18 cellular contexts compared by ENCODE assay signal in the genomic region with DNA sequence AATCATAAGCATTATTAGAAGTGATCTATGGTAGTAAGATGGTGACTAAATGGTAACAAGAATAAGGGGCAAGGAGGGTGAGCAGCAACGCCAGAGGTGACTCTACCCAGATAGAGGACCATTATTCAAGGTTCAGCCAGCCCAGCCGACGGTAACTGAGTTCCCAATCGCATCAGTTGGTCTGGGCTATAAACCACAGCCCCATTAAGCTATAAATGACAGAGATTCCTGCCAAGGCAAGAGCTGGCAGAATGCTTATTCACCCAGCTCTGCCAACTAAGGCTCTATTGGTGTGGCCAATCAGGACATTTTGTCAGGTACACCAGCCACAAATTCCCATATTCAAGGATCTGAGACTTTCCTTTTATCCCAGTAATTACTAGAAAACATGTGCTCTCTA. TPM values are rescaled to one million over a fixed set of nuclear protein-coding genes. Genes with fewer than 3 reads are reported as not detected.
DNase-seq lines count a peak whose midpoint lies in the region; ATAC-seq and TF ChIP-seq lines count a peak whose summit lies in the region.
"Had no signal": no experiment of that assay in that cellular context is flagged by ENCODE, and none has a peak within 500 bp of the region (broad histone marks: within the 10 kb centered on the region; RNA-seq: fewer than 3 reads in every experiment).

No MANE protein-coding gene starts in this region.

- peak; percentile 18 for ATAC-seq in left ventricle myocardium superior
- no peak for ATAC-seq in Right ventricle myocardium inferior
- no peak for ATAC-seq in GM21717 (IDR thresholded peaks at IDR 0.05; ENCODE audit: unreplicated experiment)
- no peak for ATAC-seq in GM19351 (IDR thresholded peaks at IDR 0.05; ENCODE audit: unreplicated experiment)
- no peak for ATAC-seq in GM18520 (IDR thresholded peaks at IDR 0.05; ENCODE audit: unreplicated experiment)
- ATAC-seq: Panc1 had no signal

- TF ChIP-seq CTCF in glutamatergic neuron (IDR thresholded peaks at IDR 0.05; ENCODE audit: partially characterized antibody, unreplicated experiment) = no peak
- TF ChIP-seq CTCF in type B pancreatic cell (conservative IDR thresholded peaks at IDR 0.05) = no peak

- intact Hi-C loops in left ventricle myocardium superior (cut with micrococcal nuclease) = no loop called here
- intact Hi-C loops in Right ventricle myocardium inferior (cut with DNase I) = no loop called here

- H3K4me3 Mint-ChIP-seq in glutamatergic neuron (ENCODE audit: unreplicated experiment) (peak overlapping the region; percentile 4), type B pancreatic cell (no peak overlapping the region)
- H3K4me3 Mint-ChIP-seq: H9 had no signal

- H3K27ac Mint-ChIP-seq in glutamatergic neuron (ENCODE audit: unreplicated experiment) (no peak overlapping the region), type B pancreatic cell (peak overlapping the region; percentile 83)
- H3K27ac Mint-ChIP-seq: CD14-positive monocyte, H9 had no signal

- H3K36me3 Mint-ChIP-seq in glutamatergic neuron (ENCODE audit: unreplicated experiment) (no peaks in the 10 kb centered on the region), type B pancreatic cell (no peaks in the 10 kb centered on the region)

- peaks cover 14% of the 10 kb centered on the region for H3K9me3 Mint-ChIP-seq in glutamatergic neuron (ENCODE audit: unreplicated experiment)
- no peaks in the 10 kb centered on the region for H3K9me3 Mint-ChIP-seq in type B pancreatic cell
- H3K9me3 Mint-ChIP-seq: H9 had no signal

- DNase-seq in left ventricle myocardium superior (no peak), Right ventricle myocardium inferior (ENCODE audit: missing footprints) (no peak), NCI-H2029 treated with DMSO at 0.1 percent for 48 hours (lab: John Stamatoyannopoulos, UW) (peak; percentile 47), glutamatergic neuron (no peak), type B pancreatic cell (ENCODE audit: extremely low spot score, unreplicated experiment) (no peak)
- DNase-seq: DMS153, H9, MG63, NCI-H2107, NCI-H345, NCI-H774, SK-N-SH, T-helper 1 cell had no signal

- H3K27me3 Mint-ChIP-seq in glutamatergic neuron (ENCODE audit: unreplicated experiment) (peaks cover 4% of the 10 kb centered on the region), type B pancreatic cell (no peaks in the 10 kb centered on the region)

- peaks cover 35% of the 10 kb centered on the region for H3K4me1 Mint-ChIP-seq in glutamatergic neuron (ENCODE audit: low read depth, unreplicated experiment)
- H3K4me1 Mint-ChIP-seq in type B pancreatic cell (ENCODE audit: unreplicated experiment) = peaks cover 26% of the 10 kb centered on the region

RNA-seq across cellular contexts. Expression of gene CHN1, which starts 3.6 kb away (rescaled TPM):
- 16.6 TPM for total RNA-seq in left ventricle myocardium superior
- 11.7 TPM for total RNA-seq in Right ventricle myocardium inferior
- total RNA-seq in glutamatergic neuron (ENCODE audit: unreplicated experiment) = 212 TPM
- total RNA-seq in type B pancreatic cell (ENCODE audit: low replicate concordance) = 11.6 and 24.0 TPM in 2 replicates
